ENCODE assay signal across 19 cellular contexts in genomic region chr3:22322861-22323260, GRCh38.
DNase-seq lines count a peak whose midpoint lies in the region; FAIRE-seq and TF ChIP-seq lines count a peak whose summit lies in the region.
"Had no signal": no experiment of that assay in that cellular context is flagged by ENCODE, and none has a peak within 500 bp of the region (broad histone marks: within the 10 kb centered on the region; RNA-seq: fewer than 3 reads in every experiment).

No MANE protein-coding gene starts in this region.

- H3K9me3 ChIP-seq in H9 (ENCODE audit: control insufficient read depth, low read depth, low read length) (no peaks in the 10 kb centered on the region), H1 (ENCODE audit: insufficient read depth in 2 of 2, low read depth in 1 of 2, low read length in 1 of 2) (no peaks in the 10 kb centered on the region), iPS-20b (ENCODE audit: insufficient read depth, low read depth, low read length) (no peaks in the 10 kb centered on the region), tibial artery (no peaks in the 10 kb centered on the region), ovary (no peaks in the 10 kb centered on the region)

- H4K5ac ChIP-seq in H9 (ENCODE audit: insufficient read length, low read depth, low read length) (no peak overlapping the region), H1 (ENCODE audit: insufficient read length, low read depth, low read length) (no peak overlapping the region), mesendoderm (ENCODE audit: low read length) (no peak overlapping the region)

- peaks cover 9 to 16% of the 10 kb centered on the region in 2 experiments for H3K4me1 Mint-ChIP-seq in H9
- H3K4me1 Mint-ChIP-seq: CD4-positive, alpha-beta memory T cell had no signal

- TF ChIP-seq EP300 in H1 (IDR thresholded peaks at IDR 0.05; ENCODE audit: borderline replicate concordance in 1 of 2, low read depth in 2 of 2, low read length in 2 of 2) = no peak
- no peak for TF ChIP-seq EP300 in ovary (IDR thresholded peaks at IDR 0.05)

- H3K79me2 ChIP-seq in H9 (ENCODE audit: insufficient read depth, low read length) (no peaks in the 10 kb centered on the region), H1 (ENCODE audit: control insufficient read depth in 1 of 2, insufficient read depth in 2 of 2, low read length in 2 of 2) (no peaks in the 10 kb centered on the region), mesendoderm (ENCODE audit: control insufficient read depth, insufficient read depth, low read length) (no peaks in the 10 kb centered on the region)

- no peaks in the 10 kb centered on the region for H3K36me3 ChIP-seq in H1 (ENCODE audit: control insufficient read depth in 2 of 4, insufficient read depth in 4 of 4, low read length in 3 of 4)
- no peaks in the 10 kb centered on the region for H3K36me3 ChIP-seq in iPS-20b (ENCODE audit: insufficient read depth, low read depth, low read length)
- no peaks in the 10 kb centered on the region for H3K36me3 ChIP-seq in mesendoderm (ENCODE audit: control insufficient read depth, insufficient read depth, low read length)
- no peaks in the 10 kb centered on the region for H3K36me3 ChIP-seq in tibial artery
- H3K36me3 ChIP-seq in ovary = no peaks in the 10 kb centered on the region

- no peak overlapping the region for H4K8ac ChIP-seq in H9 (replicated peaks; ENCODE audit: insufficient read length, low read depth, low read length)
- no peak overlapping the region for H4K8ac ChIP-seq in H1 (ENCODE audit: extremely low read depth, insufficient read depth, low read length)
- no peak overlapping the region for H4K8ac ChIP-seq in mesendoderm (ENCODE audit: low read depth, low read length)

- H3K27me3 ChIP-seq in H9 (ENCODE audit: insufficient read depth, low read length) (no peaks in the 10 kb centered on the region), H1 (replicated peaks in 1 of 4; ENCODE audit: control insufficient read depth in 3 of 4, extremely low read depth in 1 of 4, insufficient read depth in 3 of 4, low read length in 3 of 4) (no peaks in the 10 kb centered on the region), iPS-20b (ENCODE audit: insufficient read depth, low read length) (no peaks in the 10 kb centered on the region), mesendoderm (ENCODE audit: insufficient read depth, low read length, poor library complexity) (no peaks in the 10 kb centered on the region), tibial artery (no peaks in the 10 kb centered on the region), ovary (no peaks in the 10 kb centered on the region)

- H3K4ac ChIP-seq in H9 (ENCODE audit: low read depth, low read length) = no peak overlapping the region
- no peak overlapping the region for H3K4ac ChIP-seq in H1 (replicated peaks; ENCODE audit: insufficient read length, low read depth, low read length)
- no peak overlapping the region for H3K4ac ChIP-seq in mesendoderm (ENCODE audit: low read depth, low read length)

- WGBS in H9 (ENCODE audit: extremely low coverage, insufficient read length, low lambda C conversion rate) = no CpG with 5 or more reads among the region's 4 CpGs
- 50% methylated on average over 4 of the region's 4 CpGs; no CpG with 5 or more reads in 1 of the 2 experiments for WGBS in H1 (ENCODE audit: extremely low coverage in 1 of 2, insufficient coverage in 1 of 2, insufficient read length in 1 of 2, insufficient replicate concordance in 2 of 2, low coverage in 1 of 2, low lambda C conversion rate in 2 of 2, missing lambda C conversion rate in 1 of 2), 2 experiments
- no CpG with 5 or more reads among the region's 4 CpGs for WGBS in mesendoderm (ENCODE audit: extremely low coverage, insufficient coverage, low lambda C conversion rate)
- 72 to 83% (median 83%) methylated on average over 4 of the region's 4 CpGs for WGBS in ovary, 3 donors

- no peak overlapping the region for H2BK15ac ChIP-seq in H9 (ENCODE audit: low read depth, low read length)
- no peak overlapping the region for H2BK15ac ChIP-seq in H1 (ENCODE audit: low read length)
- H2BK15ac ChIP-seq in mesendoderm (replicated peaks; ENCODE audit: low read depth) = no peak overlapping the region

- H3K23me2 ChIP-seq in H9 (ENCODE audit: insufficient read length, low read depth, low read length, poor library complexity, severe bottlenecking) (no peaks in the 10 kb centered on the region), H1 (ENCODE audit: low read depth, low read length) (no peaks in the 10 kb centered on the region)

- H3K4me1 ChIP-seq in H9 (ENCODE audit: insufficient read depth, low read length) = no peaks in the 10 kb centered on the region
- peaks cover 0 to 7% (median 1%) of the 10 kb centered on the region in 4 experiments; a peak in 2 of 7 replicates for H3K4me1 ChIP-seq in H1 (replicated peaks in 1 of 4; ENCODE audit: control insufficient read depth in 3 of 4, insufficient read depth in 4 of 4, low read length in 3 of 4)
- H3K4me1 ChIP-seq in iPS-20b (ENCODE audit: insufficient read depth, low read length) = peaks cover 5% of the 10 kb centered on the region; the same call in 1 of the 2 replicates
- peaks cover 9% of the 10 kb centered on the region for H3K4me1 ChIP-seq in mesendoderm (ENCODE audit: control insufficient read depth, low read depth, low read length)
- no peaks in the 10 kb centered on the region for H3K4me1 ChIP-seq in tibial artery
- H3K4me1 ChIP-seq in ovary (ENCODE audit: insufficient read depth) = no peaks in the 10 kb centered on the region

- no peak overlapping the region for H3T11ph ChIP-seq in H9 (ENCODE audit: low read length)

- H3K14ac ChIP-seq in H9 (ENCODE audit: insufficient read depth, low read length) = no peak overlapping the region
- H3K14ac ChIP-seq in H1 (ENCODE audit: insufficient read length) = no peak overlapping the region

- H3K27me3 Mint-ChIP-seq in H9 (ENCODE audit: low read depth) = no peaks in the 10 kb centered on the region
- H3K27me3 Mint-ChIP-seq: CD4-positive, alpha-beta memory T cell had no signal

- TF ChIP-seq CTCF in H9 (conservative IDR thresholded peaks at IDR 0.05) = no peak
- no peak for TF ChIP-seq CTCF in H1 (IDR thresholded peaks at IDR 0.05; ENCODE audit: control extremely low read depth in 1 of 3, insufficient read depth in 1 of 3, low read depth in 1 of 3, low read length in 3 of 3)
- TF ChIP-seq CTCF in tibial artery (IDR thresholded peaks at IDR 0.05) = no peak
- TF ChIP-seq CTCF in ovary (IDR thresholded peaks at IDR 0.05) = no peak

- no peaks in the 10 kb centered on the region for H3K36me3 Mint-ChIP-seq in H9 (ENCODE audit: insufficient read depth in 1 of 3, low read depth in 3 of 3)
- H3K36me3 Mint-ChIP-seq: CD4-positive, alpha-beta memory T cell had no signal

- TF ChIP-seq RAD21 in H1 (IDR thresholded peaks at IDR 0.05 in 1 of 2, conservative IDR thresholded peaks at IDR 0.05 in 1 of 2; ENCODE audit: low read depth in 2 of 2, low read length in 2 of 2) = no peak

- H2BK120ac ChIP-seq in H9 (ENCODE audit: low read depth, low read length, poor library complexity, severe bottlenecking) = no peak overlapping the region
- no peak overlapping the region for H2BK120ac ChIP-seq in H1 (replicated peaks; ENCODE audit: low read depth, low read length)
- H2BK120ac ChIP-seq in mesendoderm (ENCODE audit: low read depth, low read length) = no peak overlapping the region

- no peak overlapping the region for H3K4me3 ChIP-seq in H1 (ENCODE audit: extremely low read depth in 1 of 4, insufficient read depth in 2 of 4, low read depth in 3 of 4, low read length in 4 of 4)
- 0 out of 2 replicates have a peak overlapping the region, but pooled peaks have one; percentile 1 for H3K4me3 ChIP-seq in iPS-20b (ENCODE audit: low read length)
- H3K4me3 ChIP-seq in mesendoderm (ENCODE audit: low read length) = no peak overlapping the region
- H3K4me3 ChIP-seq in tibial artery = no peak overlapping the region
- no peak overlapping the region for H3K4me3 ChIP-seq in ovary

- CTCF ChIA-PET in H1 (lab: Charles Lee; ENCODE audit: partially characterized antibody) = interaction anchor here (1.1 kb wide), 1 partner anchor 241 kb away, joined by 3 read pairs; no protein-coding TSS in a partner anchor

- intact Hi-C loops in tibial artery (cut with DNase I; ENCODE audit: low total_unique reads) = no loop called here
- intact Hi-C loops in ovary (cut with DNase I) = no loop called here

- H4K20me1 ChIP-seq in H9 (ENCODE audit: control insufficient read depth, insufficient read depth, insufficient read length) (no peaks in the 10 kb centered on the region), H1 (replicated peaks in 1 of 2; ENCODE audit: control insufficient read depth in 1 of 2, insufficient read depth in 2 of 2, low read length in 2 of 2) (no peaks in the 10 kb centered on the region)

- no peak for FAIRE-seq in H1 (lab: Jason Lieb, UNC)
- FAIRE-seq: G401.6, GM12892, H54 had no signal

- no peak overlapping the region for H3K23ac ChIP-seq in H9 (ENCODE audit: insufficient read length, low read depth, low read length)
- no peak overlapping the region for H3K23ac ChIP-seq in H1 (ENCODE audit: insufficient read length)
- no peak overlapping the region for H3K23ac ChIP-seq in mesendoderm (ENCODE audit: low read length)

- no peak overlapping the region for H2AFZ ChIP-seq in H9 (ENCODE audit: low read length)
- peak overlapping the region; percentile 67 for H2AFZ ChIP-seq in H1 (ENCODE audit: low read length)

- no peak overlapping the region for H2BK5ac ChIP-seq in H9 (ENCODE audit: insufficient read length, low read length)
- H2BK5ac ChIP-seq in H1 (ENCODE audit: low read depth, low read length) = 0 out of 2 replicates have a peak overlapping the region, but pooled peaks have one; percentile 3
- H2BK5ac ChIP-seq in mesendoderm (ENCODE audit: low read length) = peak overlapping the region; percentile 43

- H3K27ac Mint-ChIP-seq in H9 = peak overlapping the region; percentile 4 to 26 (median 23); a peak in 3 of 7 replicates
- H3K27ac Mint-ChIP-seq: CD4-positive, alpha-beta memory T cell had no signal

- H2BK12ac ChIP-seq in H9 (ENCODE audit: insufficient read length, low read depth, low read length) (no peak overlapping the region), H1 (ENCODE audit: low read depth, low read length) (no peak overlapping the region)

- H3K4me3 Mint-ChIP-seq in H9 = no peak overlapping the region
- H3K4me3 Mint-ChIP-seq: CD4-positive, alpha-beta memory T cell had no signal

- H2AK5ac ChIP-seq in H9 (ENCODE audit: insufficient read length, low read length) (no peak overlapping the region), H1 (ENCODE audit: low read depth, low read length) (no peak overlapping the region), mesendoderm (ENCODE audit: low read length) (no peak overlapping the region)

- TF ChIP-seq POLR2A in H1 (IDR thresholded peaks at IDR 0.05; ENCODE audit: control extremely low read depth in 1 of 2, low read depth in 2 of 2, low read length in 2 of 2) (no peak), ovary (IDR thresholded peaks at IDR 0.05) (no peak)

- H3K4me2 ChIP-seq in H9 (ENCODE audit: insufficient read depth, insufficient read length, low read length) = no peak overlapping the region
- H3K4me2 ChIP-seq in H1 (ENCODE audit: insufficient read depth in 1 of 2, low read depth in 2 of 2, low read length in 2 of 2) = peak overlapping the region in 1 of 2 experiments; percentile 36; a peak in 1 of 4 replicates
- H3K4me2 ChIP-seq in mesendoderm (ENCODE audit: low read length) = no peak overlapping the region

- H2BK20ac ChIP-seq in H9 (ENCODE audit: low read depth, low read length, poor library complexity, severe bottlenecking) (no peak overlapping the region), H1 (ENCODE audit: low read length) (no peak overlapping the region)

- no peaks in the 10 kb centered on the region for H3K9me3 Mint-ChIP-seq in H9

- H3K79me1 ChIP-seq in H9 (ENCODE audit: insufficient read depth, low read depth, low read length, poor library complexity, severe bottlenecking) (no peaks in the 10 kb centered on the region), H1 (ENCODE audit: low read depth, low read length) (no peaks in the 10 kb centered on the region), mesendoderm (ENCODE audit: low read length) (no peaks in the 10 kb centered on the region)

- H3K27ac ChIP-seq in H9 (ENCODE audit: insufficient read length, low read depth, low read length) = no peak overlapping the region
- no peak overlapping the region for H3K27ac ChIP-seq in H1 (ENCODE audit: low read depth, low read length)
- no peak overlapping the region for H3K27ac ChIP-seq in iPS-20b (ENCODE audit: low read length)
- no peak overlapping the region for H3K27ac ChIP-seq in mesendoderm (ENCODE audit: low read depth, low read length)
- H3K27ac ChIP-seq in tibial artery = no peak overlapping the region
- H3K27ac ChIP-seq in ovary = no peak overlapping the region

- POLR2A ChIA-PET in H1 (lab: Charles Lee; ENCODE audit: partially characterized antibody) = no interaction called here

- H3K9ac ChIP-seq in H9 (ENCODE audit: extremely low read depth, insufficient read length, low read length) (no peak overlapping the region), H1 (replicated peaks in 1 of 4; ENCODE audit: extremely low read depth in 1 of 4, low read depth in 3 of 4, low read length in 3 of 4) (no peak overlapping the region), iPS-20b (ENCODE audit: low read depth, low read length) (0 out of 2 replicates have a peak overlapping the region, but pooled peaks have one; percentile 8), mesendoderm (ENCODE audit: low read length) (no peak overlapping the region)

- H3K56ac ChIP-seq in H9 (ENCODE audit: insufficient read length, low read depth, low read length) (no peak overlapping the region), H1 (replicated peaks; ENCODE audit: insufficient read length, low read depth, low read length) (no peak overlapping the region), mesendoderm (ENCODE audit: low read length) (peak overlapping the region; percentile 37)

- H4K91ac ChIP-seq in H9 (ENCODE audit: insufficient read length, low read depth, low read length) (no peak overlapping the region), H1 (replicated peaks; ENCODE audit: insufficient read length, low read length) (no peak overlapping the region)

- peak; percentile 36 for DNase-seq in H9
- no peak for DNase-seq in H1 (ENCODE audit: low read depth in 1 of 2, low spot score in 2 of 2)
- peak; percentile 80 for DNase-seq in mesendoderm
- DNase-seq in tibial artery = no peak
- no peak for DNase-seq in stimulated activated CD4-positive, alpha-beta T cell treated with anti-CD3 and anti-CD28 coated beads, Interleukin-4, amount 100 ng/mL, for 1 hour
- no peak for DNase-seq in NCI-H774 (lab: John Stamatoyannopoulos, UW)
- DNase-seq in ovary = no peak
- DNase-seq: 8988T; C1 segment of cervical spinal cord; Calu3; CD4-positive, alpha-beta memory T cell; COR-L47; DMS53; DND-41; HCEC 1CT had no signal

- no peak overlapping the region for H3K18ac ChIP-seq in H9 (ENCODE audit: insufficient read length, low read depth, low read length)
- no peak overlapping the region for H3K18ac ChIP-seq in H1 (ENCODE audit: extremely low read depth, low read length)
- H3K18ac ChIP-seq in mesendoderm (ENCODE audit: low read length) = no peak overlapping the region

Comparison
In these comparisons a context has a peak if more than half of its experiments do, and no peak if none do; other contexts are left out.
1. DNase-seq: peak in H9 (single experiment) and mesendoderm (single experiment); none in H1 (0 of 2), tibial artery (0 of 2), stimulated activated CD4-positive, alpha-beta T cell treated with anti-CD3 and anti-CD28 coated beads, Interleukin-4, amount 100 ng/mL, for 1 hour (single experiment), NCI-H774 (single experiment) and ovary (0 of 5).